ENCODE assay signal across 8 cellular contexts in genomic region chr19:56566904-56567273, GRCh38. TPM values are rescaled to one million over a fixed set of nuclear protein-coding genes. Genes with fewer than 3 reads are reported as not detected.
A peak's percentile ranks its signal among the peaks of the same experiment; 100 is the strongest.
DNase-seq lines count a peak whose midpoint lies in the region; ATAC-seq and TF ChIP-seq lines count a peak whose summit lies in the region.

No MANE protein-coding gene starts in this region.

- H3K4me1 ChIP-seq in mammary epithelial cell (ENCODE audit: insufficient read depth, low read length), result no peaks in the 10 kb centered on the region

- peak overlapping the region; percentile 95 for H2AFZ ChIP-seq in mammary epithelial cell (ENCODE audit: low read depth, low read length)

- ATAC-seq in GM18870 (IDR thresholded peaks at IDR 0.05; ENCODE audit: unreplicated experiment) (peak; percentile 23), HG03139 (IDR thresholded peaks at IDR 0.05; ENCODE audit: unreplicated experiment) (peak; percentile 36)

- WGBS in mammary epithelial cell (ENCODE audit: low coverage, missing lambda C conversion rate), result 0% methylated on average over 7 of the region's 23 CpGs

- no peaks in the 10 kb centered on the region for H3K27me3 ChIP-seq in mammary epithelial cell (ENCODE audit: insufficient read depth, low read length)

- CTCF ChIA-PET in mammary epithelial cell (lab: Charles Lee; ENCODE audit: low non-redundant PET), result no interaction called here

- peak overlapping the region; percentile 84 for H3K4me2 ChIP-seq in mammary epithelial cell (ENCODE audit: insufficient read depth, low read depth, low read length)

- intact Hi-C loops in mammary epithelial cell (cut with micrococcal nuclease), result loop anchor here (1.0 to 5.0 kb wide), 2 partner anchors 29 to 60 kb away; partner anchors contain the start of genes ZFP28 and ZNF471

- H3K79me2 ChIP-seq in mammary epithelial cell (ENCODE audit: insufficient read depth, low read length), result peaks cover 6% of the 10 kb centered on the region

- no peak for TF ChIP-seq CTCF in mammary epithelial cell (conservative IDR thresholded peaks at IDR 0.05 in 1 of 2, IDR thresholded peaks at IDR 0.05 in 1 of 2; ENCODE audit: extremely low read depth in 1 of 2, insufficient read depth in 1 of 2, low read depth in 1 of 2, low read length in 2 of 2)

- H3K4me3 ChIP-seq in mammary epithelial cell (replicated peaks in 1 of 3; ENCODE audit: insufficient read depth in 1 of 3, low read depth in 2 of 3, low read length in 3 of 3), result peak overlapping the region; percentile 56 to 92 (median 79)

- no TSS peak for BruUV-seq in mammary epithelial cell (replicated peaks; lab: Mats Ljungman, UMichigan)

- no peaks in the 10 kb centered on the region for H4K20me1 ChIP-seq in mammary epithelial cell (ENCODE audit: insufficient read depth, low read length)

- H3K27ac ChIP-seq in mammary epithelial cell (ENCODE audit: insufficient read depth, low read depth, low read length), result no peak overlapping the region

- H3K9me3 ChIP-seq in mammary epithelial cell (replicated peaks; ENCODE audit: insufficient read depth, low read length), result peaks cover 44% of the 10 kb centered on the region

- peak; percentile 46 for DNase-seq in AG08395 (ENCODE audit: low spot score)
- peak; percentile 63 for DNase-seq in SK-N-DZ (ENCODE audit: low spot score)
- DNase-seq in mammary epithelial cell, result no peak
- peak; percentile 71 for DNase-seq in left kidney (ENCODE audit: low read depth, low spot score)
- peak; percentile 47 to 64 for DNase-seq in stimulated activated CD4-positive, alpha-beta T cell treated with anti-CD3 and anti-CD28 coated beads, Interleukin-2, amount 100 ng/mL, for 24 hours
- DNase-seq in effector CD4-positive, alpha-beta T cell, result no peak

- dilution Hi-C loops in mammary epithelial cell (cut with HindIII; ENCODE audit: low sequenced_read_pairs), result no loop called here

- H3K36me3 ChIP-seq in mammary epithelial cell (ENCODE audit: insufficient read depth, low read length), result peaks cover 9% of the 10 kb centered on the region

- H3K9ac ChIP-seq in mammary epithelial cell (ENCODE audit: insufficient read depth, low read length), result peak overlapping the region; percentile 8

- in situ Hi-C loops in mammary epithelial cell (cut with MboI; ENCODE audit: low sequenced_read_pairs in 2 of 2), result no loop called here

RNA-seq across cellular contexts. Expression of gene ZNF470, which starts 0.4 kb away (rescaled TPM):
- 2.3 and 2.9 TPM in 2 replicates for polyA plus RNA-seq in SK-N-DZ (2014; cell fraction: cytosol; rRNA removed)
- polyA plus RNA-seq in SK-N-DZ (2014; cell fraction: nucleus; rRNA removed), result 2.8 and 3.2 TPM in 2 replicates
- total RNA-seq in mammary epithelial cell, result 1 to 10 TPM; 4.3 to 5.8 TPM
- polyA plus RNA-seq in mammary epithelial cell, result 0.85 TPM
- 2.3 TPM for polyA minus RNA-seq in mammary epithelial cell

RNA-seq across cellular contexts. Expression of gene ZFP28, which starts 28.1 kb away (rescaled TPM):
- 4.0 and 6.3 TPM in 2 replicates for polyA plus RNA-seq in SK-N-DZ (2014; cell fraction: cytosol; rRNA removed)
- polyA plus RNA-seq in SK-N-DZ (2014; cell fraction: nucleus; rRNA removed), result 3.7 and 11.1 TPM in 2 replicates
- total RNA-seq in mammary epithelial cell, result 1 to 10 TPM; 8.0 to 9.7 TPM
- polyA plus RNA-seq in mammary epithelial cell, result 1.9 TPM
- 1.3 TPM for polyA minus RNA-seq in mammary epithelial cell

RNA-seq across cellular contexts. Expression of gene ZNF71, which starts 28.2 kb away (rescaled TPM):
- polyA plus RNA-seq in SK-N-DZ (2014; cell fraction: cytosol; rRNA removed), result 10.0 and 10.5 TPM in 2 replicates
- 7.3 and 8.4 TPM in 2 replicates for polyA plus RNA-seq in SK-N-DZ (2014; cell fraction: nucleus; rRNA removed)
- 10 to 100 TPM in 1 of 2 donors, 1 to 10 TPM in 1; 6.7 to 12.5 TPM for total RNA-seq in mammary epithelial cell
- 5.7 TPM for polyA plus RNA-seq in mammary epithelial cell
- polyA minus RNA-seq in mammary epithelial cell, result 2.0 TPM

RNA-seq across cellular contexts. Expression of gene ZNF471, which starts 59.2 kb away (rescaled TPM):
- polyA plus RNA-seq in SK-N-DZ (2014; cell fraction: cytosol; rRNA removed), result 3.6 and 5.3 TPM in 2 replicates
- 5.2 and 8.7 TPM in 2 replicates for polyA plus RNA-seq in SK-N-DZ (2014; cell fraction: nucleus; rRNA removed)
- total RNA-seq in mammary epithelial cell, result 1 to 10 TPM; 4.3 to 8.2 TPM
- polyA plus RNA-seq in mammary epithelial cell, result 0.78 TPM
- not detected for polyA minus RNA-seq in mammary epithelial cell

Comparison
In these comparisons a context has a peak if more than half of its experiments do, and no peak if none do; other contexts are left out.
1. DNase-seq: peak in AG08395 (single experiment), SK-N-DZ (single experiment), left kidney (single experiment) and stimulated activated CD4-positive, alpha-beta T cell treated with anti-CD3 and anti-CD28 coated beads, Interleukin-2, amount 100 ng/mL, for 24 hours (2 of 2); none in mammary epithelial cell (single experiment) and effector CD4-positive, alpha-beta T cell (single experiment).